ENCODE assay signal across 8 cellular contexts in the genomic region with DNA sequence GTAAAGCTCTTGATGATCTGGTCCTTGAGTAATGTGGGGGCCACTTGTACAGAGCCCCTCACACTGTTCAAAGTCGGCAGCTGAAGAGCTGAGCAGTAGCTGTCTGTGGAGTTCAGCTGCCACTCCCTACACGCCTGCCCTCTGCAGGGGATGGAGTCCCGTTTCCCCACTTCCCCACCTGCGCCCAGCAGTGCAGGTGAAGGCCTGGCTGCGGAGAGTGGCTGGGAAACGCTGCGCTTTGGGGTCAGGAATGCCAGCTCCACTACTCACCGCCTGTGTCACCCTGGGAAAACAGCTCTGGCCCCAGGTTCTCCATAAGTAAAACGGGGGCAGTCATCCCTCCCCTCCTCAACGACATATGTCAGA. TPM values are rescaled to one million over a fixed set of nuclear protein-coding genes. Genes with fewer than 3 reads are reported as not detected.
DNase-seq lines count a peak whose midpoint lies in the region; ATAC-seq and TF ChIP-seq lines count a peak whose summit lies in the region.
"Not testable (repeated sequence)": the region's sequence is repeated elsewhere in the genome, so short reads cannot be mapped to it uniquely, and the experiment has no call there.

No MANE protein-coding gene starts in this region.

- CTCF ChIA-PET in BJ (lab: Yijun Ruan, JAX) = interaction anchor here (0.8 to 8.4 kb wide), 5 partner anchors 9 to 328 kb away, joined by 3 to 59 read pairs (median 8); no protein-coding TSS in a partner anchor
- CTCF ChIA-PET in activated CD8-positive, alpha-beta T cell treated with anti-CD3 and anti-CD28 coated beads, Interleukin-2, amount 10 ng/mL, durations not matched to agents 7 days and 5 days (lab: Charles Lee) = interaction anchor here (0.7 to 4.6 kb wide), 3 partner anchors 9 to 57 kb away, joined by 3 to 39 read pairs (median 5); no protein-coding TSS in a partner anchor

- not testable (repeated sequence) for TF ChIP-seq POLR2A in sigmoid colon (IDR thresholded peaks at IDR 0.05)

- H3K36me3 ChIP-seq in BJ (ENCODE audit: control insufficient read depth, insufficient read depth, low read length); endocrine pancreas (ENCODE audit: control insufficient read depth, insufficient read depth, low read length); sigmoid colon: not testable (repeated sequence)

- ATAC-seq in GM19043 (IDR thresholded peaks at IDR 0.05; ENCODE audit: low read depth, unreplicated experiment) = peak; percentile 17
- peak; percentile 20 for ATAC-seq in HG02885 (IDR thresholded peaks at IDR 0.05; ENCODE audit: poor library complexity, unreplicated experiment)
- peak; percentile 27 for ATAC-seq in activated CD8-positive, alpha-beta T cell treated with anti-CD3 and anti-CD28 coated beads, Interleukin-2, amount 10 ng/mL, durations not matched to agents 7 days and 5 days
- peak; percentile 65 for ATAC-seq in left colon

- POLR2A ChIA-PET in BJ (lab: Charles Lee); activated CD8-positive, alpha-beta T cell treated with anti-CD3 and anti-CD28 coated beads, Interleukin-2, amount 10 ng/mL, durations not matched to agents 7 days and 5 days (lab: Charles Lee): not testable (repeated sequence)

- not testable (repeated sequence) for H3K27me3 ChIP-seq in BJ (ENCODE audit: control insufficient read depth, insufficient read depth, low read length); endocrine pancreas (ENCODE audit: control insufficient read depth, insufficient read depth, low read length); sigmoid colon

- H3K27me3 Mint-ChIP-seq in activated CD8-positive, alpha-beta T cell treated with anti-CD3 and anti-CD28 coated beads, Interleukin-2, amount 10 ng/mL, durations not matched to agents 7 days and 5 days (ENCODE audit: low read depth) = not testable (repeated sequence)

- H3K27ac Mint-ChIP-seq in activated CD8-positive, alpha-beta T cell treated with anti-CD3 and anti-CD28 coated beads, Interleukin-2, amount 10 ng/mL, durations not matched to agents 7 days and 5 days = peak overlapping the region; percentile 97

- H3K9me3 Mint-ChIP-seq in activated CD8-positive, alpha-beta T cell treated with anti-CD3 and anti-CD28 coated beads, Interleukin-2, amount 10 ng/mL, durations not matched to agents 7 days and 5 days (ENCODE audit: insufficient read depth) = not testable (repeated sequence)

- H3K9ac ChIP-seq in endocrine pancreas (ENCODE audit: control insufficient read depth, insufficient read depth, low read length) = peak overlapping the region; percentile 56

- H3K9me3 ChIP-seq in endocrine pancreas (ENCODE audit: control insufficient read depth, low read length); sigmoid colon: not testable (repeated sequence)

- not testable (repeated sequence) for H3K36me3 Mint-ChIP-seq in activated CD8-positive, alpha-beta T cell treated with anti-CD3 and anti-CD28 coated beads, Interleukin-2, amount 10 ng/mL, durations not matched to agents 7 days and 5 days (ENCODE audit: low read depth)

- TF ChIP-seq EP300 in sigmoid colon (IDR thresholded peaks at IDR 0.05) = not testable (repeated sequence)

- peak overlapping the region; percentile 85 for H3K4me3 ChIP-seq in BJ (ENCODE audit: low read depth, low read length)
- peak overlapping the region; percentile 24 for H3K4me3 ChIP-seq in endocrine pancreas (ENCODE audit: control insufficient read depth, insufficient read depth, low read length)
- H3K4me3 ChIP-seq in sigmoid colon = peak overlapping the region; percentile 73 to 98 (median 92)

- WGBS in sigmoid colon, 2 donors = 1 to 2% methylated on average over 10 of the region's 10 CpGs

- intact Hi-C loops in left colon (cut with DNase I, micrococcal nuclease) = not testable (repeated sequence)
- intact Hi-C loops in sigmoid colon (cut with DNase I) = loop anchor here (2.0 to 5.0 kb wide), 2 partner anchors 55 to 237 kb away; a partner anchor contains a TSS

- not testable (repeated sequence) for H3K4me1 ChIP-seq in endocrine pancreas (ENCODE audit: control insufficient read depth, insufficient read depth, low read length)
- peaks cover 0 to 27% (median 20%) of the 10 kb centered on the region in 4 donors for H3K4me1 ChIP-seq in sigmoid colon

- peak overlapping the region; percentile 99 for H3K4me3 Mint-ChIP-seq in activated CD8-positive, alpha-beta T cell treated with anti-CD3 and anti-CD28 coated beads, Interleukin-2, amount 10 ng/mL, durations not matched to agents 7 days and 5 days

- H3K27ac ChIP-seq in sigmoid colon = peak overlapping the region; percentile 82 to 92 (median 89)

- not testable (repeated sequence) for TF ChIP-seq CTCF in BJ (IDR thresholded peaks at IDR 0.05; ENCODE audit: insufficient read depth, low read depth, low read length); sigmoid colon (IDR thresholded peaks at IDR 0.05)

- DNase-seq in BJ (ENCODE audit: low read depth); activated CD8-positive, alpha-beta T cell treated with anti-CD3 and anti-CD28 coated beads, Interleukin-2, amount 10 ng/mL, durations not matched to agents 7 days and 5 days; sigmoid colon: not testable (repeated sequence)
- DNase-seq in NCI-H1417 (lab: John Stamatoyannopoulos, UW) = peak in 2 of 3 experiments; percentile 37 to 78
- peak; percentile 46 to 48 for DNase-seq in left colon

- peaks cover 20% of the 10 kb centered on the region for H3K4me1 Mint-ChIP-seq in activated CD8-positive, alpha-beta T cell treated with anti-CD3 and anti-CD28 coated beads, Interleukin-2, amount 10 ng/mL, durations not matched to agents 7 days and 5 days (ENCODE audit: low read depth)

RNA-seq across cellular contexts. Expression of a gene that starts 0.5 kb away (rescaled TPM):
- 31.2 and 44.1 TPM in 2 replicates for polyA plus RNA-seq in BJ (2011; rRNA removed)
- 17.7 and 26.4 TPM in 2 replicates for polyA minus RNA-seq in BJ (2011; rRNA and poly(A)+ RNA removed)
- total RNA-seq in activated CD8-positive, alpha-beta T cell treated with anti-CD3 and anti-CD28 coated beads, Interleukin-2, amount 10 ng/mL, durations not matched to agents 7 days and 5 days = 10 to 100 TPM; 29.2 to 30.5 TPM
- total RNA-seq in left colon = 10 to 100 TPM; 31.3 to 43.1 TPM
- total RNA-seq in sigmoid colon = 10 to 100 TPM in 3 of 4 donors, 1 to 10 TPM in 1; 8.9 to 19.4 (median 11.8) TPM
- polyA plus RNA-seq in sigmoid colon = 10 to 100 TPM; 19.7 to 30.5 (median 27.0) TPM

Comparison
In these comparisons a context has a peak if more than half of its experiments do, and no peak if none do; other contexts are left out.
1. H3K4me3 ChIP-seq: peak in every context shown above with its lines; median percentile 92 in sigmoid colon; 85 in BJ; 24 in endocrine pancreas.